ENCODE assay signal across 11 cellular contexts in the genomic region with DNA sequence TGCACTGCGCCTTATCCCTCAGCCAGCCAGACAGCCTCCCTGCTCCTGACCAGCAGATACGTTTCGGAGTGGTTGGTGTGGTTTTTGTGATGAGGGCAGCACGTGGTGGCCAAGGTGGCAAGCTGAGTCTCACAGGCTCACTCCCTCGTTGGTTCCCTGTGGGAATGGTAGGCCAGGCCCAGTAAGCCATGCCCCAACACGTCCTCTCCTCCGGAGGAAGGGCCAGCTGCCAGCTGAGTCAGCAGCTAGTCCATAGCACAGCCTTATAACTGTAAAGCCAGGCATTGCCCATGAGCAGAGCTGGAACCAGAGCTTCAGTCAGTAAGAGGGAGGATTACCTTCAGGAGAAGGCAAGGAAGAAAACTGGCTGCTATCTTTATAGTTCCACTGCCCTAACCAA. TPM values are rescaled to one million over a fixed set of nuclear protein-coding genes. Genes with fewer than 3 reads are reported as not detected.
DNase-seq lines count a peak whose midpoint lies in the region; ATAC-seq and TF ChIP-seq lines count a peak whose summit lies in the region.
"Had no signal": no experiment of that assay in that cellular context is flagged by ENCODE, and none has a peak within 500 bp of the region (broad histone marks: within the 10 kb centered on the region; RNA-seq: fewer than 3 reads in every experiment).

No MANE protein-coding gene starts in this region.

- H3K9me3 Mint-ChIP-seq in activated T-helper 17 cell treated with anti-CD3 and anti-CD28 coated beads, Interleukin-2, amount 50 U/mL, for 72 hours, result no peaks in the 10 kb centered on the region
- H3K9me3 Mint-ChIP-seq in glutamatergic neuron (ENCODE audit: unreplicated experiment), result peaks cover 5% of the 10 kb centered on the region
- no peaks in the 10 kb centered on the region for H3K9me3 Mint-ChIP-seq in Calu3 (ENCODE audit: low read depth, unreplicated experiment)

- peak overlapping the region; percentile 16 for H3K27ac ChIP-seq in left ventricle myocardium inferior (replicated peaks)
- H3K27ac ChIP-seq in right atrium auricular region, result no peak overlapping the region
- peak overlapping the region in 1 of 2 donors; percentile 28 for H3K27ac ChIP-seq in uterus

- no peak for DNase-seq in left ventricle myocardium inferior
- DNase-seq in right atrium auricular region (ENCODE audit: low spot score), result no peak
- DNase-seq in glutamatergic neuron, result no peak
- DNase-seq in uterus, result peak; percentile 27 to 34
- DNase-seq in iPS-NIHi7 (ENCODE audit: extremely low spot score), result no peak
- DNase-seq in Calu3, result no peak
- DNase-seq: activated CD4-positive, alpha-beta T cell treated with anti-CD3 and anti-CD28 coated beads for 48 hours; NCI-H1436 treated with DMSO at 0.1 percent for 48 hours had no signal

- no peak for TF ChIP-seq CTCF in left ventricle myocardium inferior (IDR thresholded peaks at IDR 0.05; ENCODE audit: borderline replicate concordance)
- TF ChIP-seq CTCF in right atrium auricular region (IDR thresholded peaks at IDR 0.05), result no peak
- no peak for TF ChIP-seq CTCF in glutamatergic neuron (IDR thresholded peaks at IDR 0.05; ENCODE audit: partially characterized antibody, unreplicated experiment)
- TF ChIP-seq CTCF in uterus (IDR thresholded peaks at IDR 0.05), result no peak
- no peak for TF ChIP-seq CTCF in Calu3 (IDR thresholded peaks at IDR 0.05; ENCODE audit: unreplicated experiment)

- no TSS peak for BruUV-seq in Calu3 (replicated peaks; lab: Mats Ljungman, UMichigan)

- peaks cover 14% of the 10 kb centered on the region for H3K4me1 Mint-ChIP-seq in activated T-helper 17 cell treated with anti-CD3 and anti-CD28 coated beads, Interleukin-2, amount 50 U/mL, for 72 hours
- peaks cover 34% of the 10 kb centered on the region for H3K4me1 Mint-ChIP-seq in glutamatergic neuron (ENCODE audit: low read depth, unreplicated experiment)
- no peaks in the 10 kb centered on the region for H3K4me1 Mint-ChIP-seq in Calu3 (ENCODE audit: low read depth, unreplicated experiment)

- H3K4me3 ChIP-seq in left ventricle myocardium inferior, result no peak overlapping the region
- no peak overlapping the region for H3K4me3 ChIP-seq in right atrium auricular region
- no peak overlapping the region for H3K4me3 ChIP-seq in uterus

- H3K4me1 ChIP-seq in left ventricle myocardium inferior (peaks cover 45% of the 10 kb centered on the region), right atrium auricular region (peaks cover 0 to 37% of the 10 kb centered on the region in 2 donors), uterus (peaks cover 5 to 14% of the 10 kb centered on the region in 2 donors)

- H3K27me3 ChIP-seq in left ventricle myocardium inferior (ENCODE audit: low read depth) (no peaks in the 10 kb centered on the region), right atrium auricular region (no peaks in the 10 kb centered on the region), uterus (no peaks in the 10 kb centered on the region)

- no peak for ATAC-seq in activated T-helper 17 cell treated with anti-CD3 and anti-CD28 coated beads, Interleukin-2, amount 50 U/mL, for 72 hours (replicated peaks)
- no peak for ATAC-seq in GM18861 (IDR thresholded peaks at IDR 0.05; ENCODE audit: unreplicated experiment)

- intact Hi-C loops in left ventricle myocardium inferior (cut with micrococcal nuclease) (no loop called here), uterus (cut with DNase I; ENCODE audit: low total_unique reads) (no loop called here), Calu3 (cut with micrococcal nuclease; ENCODE audit: unreplicated experiment) (no loop called here)

- no peaks in the 10 kb centered on the region for H3K27me3 Mint-ChIP-seq in activated T-helper 17 cell treated with anti-CD3 and anti-CD28 coated beads, Interleukin-2, amount 50 U/mL, for 72 hours
- H3K27me3 Mint-ChIP-seq in glutamatergic neuron (ENCODE audit: unreplicated experiment) (peaks cover 6% of the 10 kb centered on the region), Calu3 (ENCODE audit: unreplicated experiment) (no peaks in the 10 kb centered on the region)

- peak overlapping the region; percentile 46 for H3K27ac Mint-ChIP-seq in activated T-helper 17 cell treated with anti-CD3 and anti-CD28 coated beads, Interleukin-2, amount 50 U/mL, for 72 hours
- H3K27ac Mint-ChIP-seq in glutamatergic neuron (ENCODE audit: unreplicated experiment), result peak overlapping the region; percentile 66
- H3K27ac Mint-ChIP-seq in Calu3 (ENCODE audit: unreplicated experiment), result no peak overlapping the region

- TF ChIP-seq POLR2A in uterus (IDR thresholded peaks at IDR 0.05), result no peak

- no peaks in the 10 kb centered on the region for H3K9me3 ChIP-seq in left ventricle myocardium inferior (replicated peaks)
- H3K9me3 ChIP-seq in right atrium auricular region, result no peaks in the 10 kb centered on the region
- no peaks in the 10 kb centered on the region for H3K9me3 ChIP-seq in uterus

- H3K36me3 ChIP-seq in left ventricle myocardium inferior (peaks cover 50% of the 10 kb centered on the region), right atrium auricular region (peaks cover 38% of the 10 kb centered on the region), uterus (no peaks in the 10 kb centered on the region)

- H3K4me3 Mint-ChIP-seq in activated T-helper 17 cell treated with anti-CD3 and anti-CD28 coated beads, Interleukin-2, amount 50 U/mL, for 72 hours, result no peak overlapping the region
- H3K4me3 Mint-ChIP-seq in glutamatergic neuron (ENCODE audit: unreplicated experiment) (no peak overlapping the region), Calu3 (ENCODE audit: low read depth, unreplicated experiment) (no peak overlapping the region)

- peaks cover 81% of the 10 kb centered on the region for H3K36me3 Mint-ChIP-seq in activated T-helper 17 cell treated with anti-CD3 and anti-CD28 coated beads, Interleukin-2, amount 50 U/mL, for 72 hours (ENCODE audit: low read depth)
- no peaks in the 10 kb centered on the region for H3K36me3 Mint-ChIP-seq in glutamatergic neuron (ENCODE audit: unreplicated experiment)
- peaks cover 28% of the 10 kb centered on the region for H3K36me3 Mint-ChIP-seq in Calu3 (ENCODE audit: insufficient read depth, unreplicated experiment)

- CTCF ChIA-PET in Calu3 (lab: Charles Lee), result no interaction called here

RNA-seq across cellular contexts. Expression of gene SZRD1, which starts 29.5 kb away (rescaled TPM):
- total RNA-seq in left ventricle myocardium inferior, result 97.3 TPM
- 10 to 100 TPM; 54.4 to 81.2 TPM for total RNA-seq in right atrium auricular region
- 100 to 1,000 TPM; 172 to 204 TPM for total RNA-seq in activated T-helper 17 cell treated with anti-CD3 and anti-CD28 coated beads, Interleukin-2, amount 50 U/mL, for 72 hours
- 64.5 TPM for total RNA-seq in glutamatergic neuron (ENCODE audit: unreplicated experiment)
- 100 to 1,000 TPM in 1 of 4 donors, 10 to 100 TPM in 3; 24.4 to 126 (median 47.2) TPM for total RNA-seq in uterus
- total RNA-seq in Calu3 (2022), result 95.9 and 107 TPM in 2 replicates

RNA-seq across cellular contexts. Expression of gene SPATA21, which starts 40.6 kb away (rescaled TPM):
- total RNA-seq in left ventricle myocardium inferior (not detected), right atrium auricular region (not detected), glutamatergic neuron (ENCODE audit: unreplicated experiment) (not detected), uterus (under 1 TPM in 1 of 4 donors, not detected in 3; 0.27 TPM), Calu3 (2022) (not detected in 2 replicates)
- under 1 TPM in 1 of 2 donors, not detected in 1; 0.08 TPM for total RNA-seq in activated T-helper 17 cell treated with anti-CD3 and anti-CD28 coated beads, Interleukin-2, amount 50 U/mL, for 72 hours
- total RNA-seq: epithelial cell of proximal tubule had no signal

RNA-seq across cellular contexts. Expression of gene NECAP2, which starts 43.9 kb away (rescaled TPM):
- total RNA-seq in left ventricle myocardium inferior, result 14.9 TPM
- total RNA-seq in right atrium auricular region, result 10 to 100 TPM; 16.2 to 29.9 TPM
- 10 to 100 TPM; 68.0 to 83.7 TPM for total RNA-seq in activated T-helper 17 cell treated with anti-CD3 and anti-CD28 coated beads, Interleukin-2, amount 50 U/mL, for 72 hours
- 37.8 TPM for total RNA-seq in glutamatergic neuron (ENCODE audit: unreplicated experiment)
- 10 to 100 TPM; 36.0 to 60.1 (median 38.6) TPM for total RNA-seq in uterus
- 28.1 and 30.7 TPM in 2 replicates for total RNA-seq in Calu3 (2022)

RNA-seq across cellular contexts. Expression of gene FBXO42, which starts 44.3 kb away (rescaled TPM):
- total RNA-seq in left ventricle myocardium inferior (18.6 TPM), right atrium auricular region (10 to 100 TPM; 11.9 to 16.5 TPM), glutamatergic neuron (ENCODE audit: unreplicated experiment) (27.7 TPM), uterus (10 to 100 TPM; 21.0 to 30.3 (median 23.0) TPM), Calu3 (2022) (10.6 and 13.3 TPM in 2 replicates)
- 10 to 100 TPM; 19.7 to 27.3 TPM for total RNA-seq in activated T-helper 17 cell treated with anti-CD3 and anti-CD28 coated beads, Interleukin-2, amount 50 U/mL, for 72 hours

Comparison
In these comparisons a context has a peak if more than half of its experiments do, and no peak if none do; other contexts are left out.
1. DNase-seq: peak in uterus (2 of 2); none in left ventricle myocardium inferior (single experiment), right atrium auricular region (single experiment), glutamatergic neuron (single experiment), iPS-NIHi7 (single experiment) and Calu3 (single experiment).